ENCODE assay signal across 37 cellular contexts in the genomic region with DNA sequence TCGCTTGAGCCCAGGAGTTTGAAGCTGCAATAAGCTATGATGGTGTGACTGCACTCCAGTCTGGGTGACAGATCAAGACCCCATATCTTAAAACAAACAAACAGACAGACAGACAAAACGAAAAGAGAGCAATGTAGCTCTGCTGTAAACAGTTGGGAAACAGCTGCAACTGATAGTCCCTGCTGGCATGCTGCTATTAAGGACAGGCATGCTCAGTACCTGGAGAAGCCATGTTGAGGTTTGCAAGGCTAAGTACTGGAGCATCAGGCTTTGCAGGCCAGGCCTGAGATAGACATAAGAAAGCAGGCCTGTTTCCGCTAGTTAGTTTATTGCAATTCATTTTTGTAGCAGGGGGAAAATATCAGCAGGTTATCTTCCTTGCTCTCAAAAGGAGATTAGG. TPM values are rescaled to one million over a fixed set of nuclear protein-coding genes. Genes with fewer than 3 reads are reported as not detected.
DNase-seq lines count a peak whose midpoint lies in the region; ATAC-seq, FAIRE-seq and TF ChIP-seq lines count a peak whose summit lies in the region.
"Had no signal": no experiment of that assay in that cellular context is flagged by ENCODE, and none has a peak within 500 bp of the region (broad histone marks: within the 10 kb centered on the region; RNA-seq: fewer than 3 reads in every experiment).

No MANE protein-coding gene starts in this region.

- no peak overlapping the region for H3K23ac ChIP-seq in H1 (ENCODE audit: insufficient read length)
- H3K23ac ChIP-seq in neuronal stem cell (ENCODE audit: low read depth, low read length, poor library complexity): no peak overlapping the region

- H3K9me3 Mint-ChIP-seq in GM23338: no peaks in the 10 kb centered on the region
- no peaks in the 10 kb centered on the region for H3K9me3 Mint-ChIP-seq in WTC11
- H3K9me3 Mint-ChIP-seq: CD4-positive, alpha-beta memory T cell; CD4-positive, alpha-beta T cell; CD8-positive, alpha-beta memory T cell; CD8-positive, alpha-beta T cell had no signal

- H3K9me2 ChIP-seq in GM23338 (ENCODE audit: insufficient read depth): no peaks in the 10 kb centered on the region

- H3K36me3 Mint-ChIP-seq in GM23338 (ENCODE audit: low read depth) (no peaks in the 10 kb centered on the region), WTC11 (no peaks in the 10 kb centered on the region)
- H3K36me3 Mint-ChIP-seq: CD14-positive monocyte; CD4-positive, alpha-beta memory T cell; CD4-positive, CD25-positive, alpha-beta regulatory T cell; CD8-positive, alpha-beta T cell had no signal

- H4K5ac ChIP-seq in H1 (ENCODE audit: insufficient read length, low read depth, low read length): no peak overlapping the region

- TF ChIP-seq POLR2A in H1 (IDR thresholded peaks at IDR 0.05; ENCODE audit: control extremely low read depth in 1 of 2, low read depth in 2 of 2, low read length in 2 of 2) (no peak), erythroblast (IDR thresholded peaks at IDR 0.05; ENCODE audit: low read length) (no peak)

- no peaks in the 10 kb centered on the region for H3K23me2 ChIP-seq in H1 (ENCODE audit: low read depth, low read length)

- H2AFZ ChIP-seq in GM23338 (peak overlapping the region; percentile 92), H1 (ENCODE audit: low read length) (peak overlapping the region; percentile 82; the same call in 1 of the 2 replicates), neuronal stem cell (ENCODE audit: low read length) (peak overlapping the region; percentile 12)

- H3K27me3 Mint-ChIP-seq in GM23338 (ENCODE audit: insufficient read depth, low read depth, poor library complexity) (peaks cover 4% of the 10 kb centered on the region), WTC11 (ENCODE audit: low read depth) (no peaks in the 10 kb centered on the region)

- CTCF ChIA-PET in WTC11 (lab: Charles Lee): no interaction called here
- CTCF ChIA-PET in H1 (lab: Charles Lee; ENCODE audit: partially characterized antibody): interaction anchor here (0.9 kb wide), 1 partner anchor 14 kb away, joined by 3 read pairs; no protein-coding TSS in a partner anchor

- H4K91ac ChIP-seq in H1 (replicated peaks; ENCODE audit: insufficient read length, low read length) (no peak overlapping the region), neuronal stem cell (ENCODE audit: low read depth, low read length, poor library complexity) (no peak overlapping the region)

- H3K4me3 Mint-ChIP-seq in GM23338: no peak overlapping the region
- H3K4me3 Mint-ChIP-seq in WTC11: no peak overlapping the region
- H3K4me3 Mint-ChIP-seq: B cell; CD14-positive monocyte; CD4-positive, alpha-beta memory T cell; CD4-positive, alpha-beta T cell; CD4-positive, CD25-positive, alpha-beta regulatory T cell; CD8-positive, alpha-beta memory T cell; CD8-positive, alpha-beta T cell had no signal

- H2BK15ac ChIP-seq in H1 (ENCODE audit: low read length) (no peak overlapping the region), neuronal stem cell (ENCODE audit: low read length) (no peak overlapping the region)

- no peak for TF ChIP-seq RAD21 in H1 (IDR thresholded peaks at IDR 0.05 in 1 of 2, conservative IDR thresholded peaks at IDR 0.05 in 1 of 2; ENCODE audit: low read depth in 2 of 2, low read length in 2 of 2)

- H3K4me3 ChIP-seq in GM23338: no peak overlapping the region
- no peak overlapping the region for H3K4me3 ChIP-seq in H1 (ENCODE audit: extremely low read depth in 1 of 4, insufficient read depth in 2 of 4, low read depth in 3 of 4, low read length in 4 of 4)
- no peak overlapping the region for H3K4me3 ChIP-seq in neuronal stem cell (ENCODE audit: low read length in 2 of 2)
- H3K4me3 ChIP-seq: A549; BLaER1; BLaER1 treated with 17β-estradiol and CSF1 and Interleukin-3, amounts not matched to agents 10 nM and 100 nM had no signal

- H2BK5ac ChIP-seq in H1 (ENCODE audit: low read depth, low read length): no peak overlapping the region
- H2BK5ac ChIP-seq in neuronal stem cell (ENCODE audit: low read length): no peak overlapping the region

- H3K27ac Mint-ChIP-seq in GM23338: peak overlapping the region; percentile 49; the same call in 1 of the 2 replicates
- no peak overlapping the region for H3K27ac Mint-ChIP-seq in WTC11
- H3K27ac Mint-ChIP-seq: B cell; CD14-positive monocyte; CD4-positive, alpha-beta memory T cell; CD4-positive, alpha-beta T cell; CD4-positive, CD25-positive, alpha-beta regulatory T cell; CD8-positive, alpha-beta memory T cell; CD8-positive, alpha-beta T cell had no signal

- H3F3A ChIP-seq in GM23338 (replicated peaks; ENCODE audit: low read depth): no peaks in the 10 kb centered on the region

- no peak overlapping the region for H2BK12ac ChIP-seq in H1 (ENCODE audit: low read depth, low read length)
- no peak overlapping the region for H2BK12ac ChIP-seq in neuronal stem cell (ENCODE audit: low read length)

- no peak overlapping the region for H3K14ac ChIP-seq in H1 (ENCODE audit: insufficient read length)
- no peak overlapping the region for H3K14ac ChIP-seq in neuronal stem cell (ENCODE audit: low read length)

- no peak overlapping the region for H3K27ac ChIP-seq in GM23338 (ENCODE audit: low read depth)
- no peak overlapping the region for H3K27ac ChIP-seq in H1 (ENCODE audit: low read depth, low read length)
- H3K27ac ChIP-seq in neuronal stem cell (replicated peaks; ENCODE audit: low read length): no peak overlapping the region
- H3K27ac ChIP-seq: 22Rv1; A549; BLaER1; BLaER1 treated with 17β-estradiol and CSF1 and Interleukin-3, amounts not matched to agents 10 nM and 100 nM; C4-2B had no signal

- H3K36me3 ChIP-seq in GM23338 (ENCODE audit: insufficient read depth): no peaks in the 10 kb centered on the region
- H3K36me3 ChIP-seq in H1 (ENCODE audit: control insufficient read depth in 2 of 4, insufficient read depth in 4 of 4, low read length in 3 of 4): no peaks in the 10 kb centered on the region
- no peaks in the 10 kb centered on the region for H3K36me3 ChIP-seq in neuronal stem cell (replicated peaks in 1 of 2; ENCODE audit: control insufficient read depth in 2 of 2, insufficient read depth in 2 of 2, low read length in 2 of 2)
- H3K36me3 ChIP-seq: BE2C; BLaER1; BLaER1 treated with 17β-estradiol and CSF1 and Interleukin-3, amounts not matched to agents 10 nM and 100 nM had no signal

- no peaks in the 10 kb centered on the region for H3K79me1 ChIP-seq in H1 (ENCODE audit: low read depth, low read length)
- H3K79me1 ChIP-seq in neuronal stem cell (ENCODE audit: low read depth, low read length): no peaks in the 10 kb centered on the region

- no peak overlapping the region for H3K56ac ChIP-seq in H1 (replicated peaks; ENCODE audit: insufficient read length, low read depth, low read length)

- TF ChIP-seq CTCF in GM23338 (conservative IDR thresholded peaks at IDR 0.05; ENCODE audit: low read depth in 2 of 2): no peak
- TF ChIP-seq CTCF in WTC11 (IDR thresholded peaks at IDR 0.05): no peak
- TF ChIP-seq CTCF in H1 (IDR thresholded peaks at IDR 0.05; ENCODE audit: control extremely low read depth in 1 of 3, insufficient read depth in 1 of 3, low read depth in 1 of 3, low read length in 3 of 3): no peak

- WGBS in H1 (ENCODE audit: extremely low coverage in 1 of 2, insufficient coverage in 1 of 2, insufficient read length in 1 of 2, insufficient replicate concordance in 2 of 2, low coverage in 1 of 2, low lambda C conversion rate in 2 of 2, missing lambda C conversion rate in 1 of 2), 2 experiments: 77% methylated on average over 3 of the region's 3 CpGs; no CpG with 5 or more reads in 1 of the 2 experiments
- no CpG with 5 or more reads among the region's 3 CpGs for WGBS in neuronal stem cell (ENCODE audit: extremely low coverage in 2 of 2, insufficient read length in 2 of 2, insufficient replicate concordance in 1 of 2), 2 donors

- DNase-seq in GM23338 (ENCODE audit: low spot score): no peak
- DNase-seq in WTC11 (ENCODE audit: low spot score): no peak
- DNase-seq in H1 (ENCODE audit: low read depth in 1 of 2, low spot score in 2 of 2): no peak
- no peak for DNase-seq in neuronal stem cell (ENCODE audit: low spot score)
- DNase-seq in NCI-H2196 (lab: John Stamatoyannopoulos, UW; ENCODE audit: unreplicated experiment): no peak
- no peak for DNase-seq in erythroblast (lab: John Stamatoyannopoulos, UW)
- DNase-seq: 8988T; ACHN; AML-193; BE2C; C1 segment of cervical spinal cord; Caco-2; Calu3; CD4-positive, alpha-beta memory T cell; CD4-positive, alpha-beta T cell; CD4-positive, CD25-positive, alpha-beta regulatory T cell; CD8-positive, alpha-beta memory T cell; CD8-positive, alpha-beta T cell; COR-L47; DMS 273 treated with DMSO at 0.1 percent for 48 hours; DMS153; DMS53; DMS79; DMS79 treated with DMSO at 0.1 percent for 48 hours; DND-41; EL had no signal

- H2AK5ac ChIP-seq in H1 (ENCODE audit: low read depth, low read length): no peak overlapping the region
- H2AK5ac ChIP-seq in neuronal stem cell (ENCODE audit: low read depth, low read length): no peak overlapping the region

- no peak overlapping the region for H3K4ac ChIP-seq in H1 (replicated peaks; ENCODE audit: insufficient read length, low read depth, low read length)
- no peak overlapping the region for H3K4ac ChIP-seq in neuronal stem cell (ENCODE audit: low read length)

- H3K27me3 ChIP-seq in GM23338 (ENCODE audit: insufficient read depth) (no peaks in the 10 kb centered on the region), H1 (replicated peaks in 1 of 4; ENCODE audit: control insufficient read depth in 3 of 4, extremely low read depth in 1 of 4, insufficient read depth in 3 of 4, low read length in 3 of 4) (no peaks in the 10 kb centered on the region), neuronal stem cell (ENCODE audit: control insufficient read depth in 3 of 3, insufficient read depth in 3 of 3, low read depth in 1 of 3, low read length in 3 of 3) (peaks cover 0 to 27% (median 0%) of the 10 kb centered on the region in 3 experiments)
- H3K27me3 ChIP-seq: BLaER1; BLaER1 treated with 17β-estradiol and CSF1 and Interleukin-3, amounts not matched to agents 10 nM and 100 nM had no signal

- peaks cover 14% of the 10 kb centered on the region for H3K4me1 Mint-ChIP-seq in GM23338
- peaks cover 16% of the 10 kb centered on the region for H3K4me1 Mint-ChIP-seq in WTC11
- H3K4me1 Mint-ChIP-seq: B cell; CD14-positive monocyte; CD4-positive, alpha-beta memory T cell; CD4-positive, CD25-positive, alpha-beta regulatory T cell; CD8-positive, alpha-beta memory T cell had no signal

- H3K9ac ChIP-seq in H1 (replicated peaks in 1 of 4; ENCODE audit: extremely low read depth in 1 of 4, low read depth in 3 of 4, low read length in 3 of 4) (no peak overlapping the region), neuronal stem cell (ENCODE audit: low read depth, low read length, poor library complexity) (no peak overlapping the region)
- H3K9ac ChIP-seq: BLaER1; BLaER1 treated with 17β-estradiol and CSF1 and Interleukin-3, amounts not matched to agents 10 nM and 100 nM had no signal

- FAIRE-seq in H1 (lab: Jason Lieb, UNC): no peak
- FAIRE-seq: A204.1, A549, D721Med had no signal

- H3K4me1 ChIP-seq in GM23338 (ENCODE audit: insufficient read depth) (peaks cover 12% of the 10 kb centered on the region), H1 (replicated peaks in 1 of 4; ENCODE audit: control insufficient read depth in 3 of 4, insufficient read depth in 4 of 4, low read length in 3 of 4) (peaks cover 0 to 4% (median 0%) of the 10 kb centered on the region in 4 experiments; a peak in 2 of 7 replicates), neuronal stem cell (ENCODE audit: control insufficient read depth in 2 of 2, insufficient read depth in 1 of 2, low read depth in 1 of 2, low read length in 2 of 2) (peaks cover 0 to under 1% of the 10 kb centered on the region in 2 donors)
- H3K4me1 ChIP-seq: A549; BE2C; BLaER1; BLaER1 treated with 17β-estradiol and CSF1 and Interleukin-3, amounts not matched to agents 10 nM and 100 nM; Caco-2 had no signal

- TF ChIP-seq EP300 in H1 (IDR thresholded peaks at IDR 0.05; ENCODE audit: borderline replicate concordance in 1 of 2, low read depth in 2 of 2, low read length in 2 of 2): no peak

- 0 out of 2 replicates have a peak overlapping the region, but pooled peaks have one; percentile 43 for H2BK20ac ChIP-seq in H1 (ENCODE audit: low read length)

- no peak overlapping the region for H2BK120ac ChIP-seq in H1 (replicated peaks; ENCODE audit: low read depth, low read length)
- H2BK120ac ChIP-seq in neuronal stem cell (ENCODE audit: low read depth, low read length): no peak overlapping the region

- peak overlapping the region; percentile 52 for H3K4me2 ChIP-seq in GM23338
- no peak overlapping the region for H3K4me2 ChIP-seq in H1 (ENCODE audit: insufficient read depth in 1 of 2, low read depth in 2 of 2, low read length in 2 of 2)
- no peak overlapping the region for H3K4me2 ChIP-seq in neuronal stem cell (ENCODE audit: insufficient read depth, low read length, poor library complexity, severe bottlenecking)
- H3K4me2 ChIP-seq: A549; BLaER1; BLaER1 treated with 17β-estradiol and CSF1 and Interleukin-3, amounts not matched to agents 10 nM and 100 nM had no signal

- H3K9me3 ChIP-seq in H1 (ENCODE audit: insufficient read depth in 2 of 2, low read depth in 1 of 2, low read length in 1 of 2) (no peaks in the 10 kb centered on the region), neuronal stem cell (replicated peaks in 1 of 2; ENCODE audit: control insufficient read depth in 2 of 2, insufficient read depth in 1 of 2, low read depth in 1 of 2, low read length in 2 of 2) (no peaks in the 10 kb centered on the region)
- H3K9me3 ChIP-seq: A549; BE2C; BLaER1; BLaER1 treated with 17β-estradiol and CSF1 and Interleukin-3, amounts not matched to agents 10 nM and 100 nM; Caco-2 had no signal

- H4K8ac ChIP-seq in H1 (ENCODE audit: extremely low read depth, insufficient read depth, low read length): no peak overlapping the region
- no peak overlapping the region for H4K8ac ChIP-seq in neuronal stem cell (ENCODE audit: low read depth, low read length)

- POLR2A ChIA-PET in WTC11 (lab: Charles Lee): no interaction called here
- POLR2A ChIA-PET in H1 (lab: Charles Lee; ENCODE audit: partially characterized antibody): interaction anchor here (1.6 to 1.7 kb wide), 2 partner anchors 11 to 15 kb away, joined by 3 to 4 read pairs; no protein-coding TSS in a partner anchor

- H3K18ac ChIP-seq in H1 (ENCODE audit: extremely low read depth, low read length) (no peak overlapping the region), neuronal stem cell (ENCODE audit: low read length) (no peak overlapping the region)

- H3K79me2 ChIP-seq in GM23338 (replicated peaks; ENCODE audit: insufficient read depth): no peaks in the 10 kb centered on the region
- H3K79me2 ChIP-seq in H1 (ENCODE audit: control insufficient read depth in 1 of 2, insufficient read depth in 2 of 2, low read length in 2 of 2): no peaks in the 10 kb centered on the region

- peak; percentile 72 for ATAC-seq in GM23338
- peak; percentile 70 for ATAC-seq in WTC11
- ATAC-seq in HG03025 (IDR thresholded peaks at IDR 0.05; ENCODE audit: low FRiP score, unreplicated experiment): no peak
- no peak for ATAC-seq in GM18511 (IDR thresholded peaks at IDR 0.05; ENCODE audit: unreplicated experiment)
- ATAC-seq: A549; CD8-positive, alpha-beta T cell had no signal

- H4K20me1 ChIP-seq in GM23338 (replicated peaks; ENCODE audit: insufficient read depth): no peaks in the 10 kb centered on the region
- no peaks in the 10 kb centered on the region for H4K20me1 ChIP-seq in H1 (replicated peaks in 1 of 2; ENCODE audit: control insufficient read depth in 1 of 2, insufficient read depth in 2 of 2, low read length in 2 of 2)
- H4K20me1 ChIP-seq: BLaER1; BLaER1 treated with 17β-estradiol and CSF1 and Interleukin-3, amounts not matched to agents 10 nM and 100 nM had no signal

RNA-seq across cellular contexts. Expression of a gene that starts 16.2 kb away (rescaled TPM):
- 8.7 and 11.1 TPM in 2 replicates for total RNA-seq in GM23338 (2014; rRNA removed; shearing (Covaris generic))
- polyA plus RNA-seq in GM23338 (2016; fragmentation: Nextera tagmentation; extraction: Ambion mirVana) (6.7 and 8.2 TPM in 2 replicates), H1 (2011; rRNA removed) (3.3 and 7.1 TPM in 2 replicates)
- 13.4 to 16.9 TPM (median 16.7 TPM) in 3 replicates for total RNA-seq in WTC11 (2021)
- total RNA-seq in H1 (2021; fragmentation: NEBNext Ultra II Directional; extraction: Animal tissue kit (Norgen Biotek cat#: 25700)): 13.5 and 14.3 TPM in 2 replicates
- 10.2 TPM for polyA plus RNA-seq in H1 (2011; cell fraction: cytosol; rRNA removed)
- polyA plus RNA-seq in H1 (2011; cell fraction: nucleus; rRNA removed): 2.7 TPM
- polyA plus RNA-seq in H1 (2012, experiment 1 of 2): 10.6 to 16.5 TPM (median 10.9 TPM) in 4 replicates
- polyA plus RNA-seq in H1 (2012, experiment 2 of 2): 1.1 TPM
- 7.7 TPM for polyA plus RNA-seq in H1 (2013, experiment 1 of 2)
- polyA plus RNA-seq in H1 (2013, experiment 2 of 2): 7.9 TPM
- polyA minus RNA-seq in H1 (2011; rRNA and poly(A)+ RNA removed): 16.1 and 18.3 TPM in 2 replicates
- 9.2 TPM for polyA minus RNA-seq in H1 (2011; cell fraction: cytosol; rRNA and poly(A)+ RNA removed)
- 22.0 TPM for polyA minus RNA-seq in H1 (2011; cell fraction: nucleus; rRNA and poly(A)+ RNA removed)
- polyA plus RNA-seq in neuronal stem cell (2013, experiment 1 of 2): 22.0 TPM
- 22.1 TPM for polyA plus RNA-seq in neuronal stem cell (2013, experiment 2 of 2)

Comparison
In these comparisons a context has a peak if more than half of its experiments do, and no peak if none do; other contexts are left out.
1. ATAC-seq: peak in GM23338 (single experiment) and WTC11 (single experiment); none in HG03025 (single experiment) and GM18511 (single experiment).
2. H2AFZ ChIP-seq: peak in every context shown above with its lines; median percentile 92 in GM23338; 82 in H1; 12 in neuronal stem cell.